ENCODE assay signal across 1 cellular context in genomic region chr14:46818147-46818546, GRCh38.
TF ChIP-seq lines count a peak whose summit lies in the region.

No MANE protein-coding gene starts in this region.

TF ChIP-seq in H1, 55 proteins besides CTCF, POLR2A, EP300 and RAD21 (continued from another document):
- TF ChIP-seq CHD7 (IDR thresholded peaks at IDR 0.05; ENCODE audit: insufficient replicate concordance, low read length) (peak; percentile 16), BCL11A (IDR thresholded peaks at IDR 0.05; ENCODE audit: low read depth in 2 of 2, low read length in 2 of 2) (peak in 1 of 2 experiments; percentile 58), NANOG (IDR thresholded peaks at IDR 0.05; ENCODE audit: insufficient read depth, low read depth, low read length, poor library complexity, severe bottlenecking) (peak; percentile 93)
